Comparison of ENCODE assay signal across 8 cellular contexts in genomic region chr19:45506991-45507863, GRCh38. TPM values are rescaled to one million over a fixed set of nuclear protein-coding genes. Genes with fewer than 3 reads are reported as not detected.
DNase-seq lines count a peak whose midpoint lies in the region; ATAC-seq, FAIRE-seq and TF ChIP-seq lines count a peak whose summit lies in the region.

Gene VASP, plus strand, starts transcription at chr19:45507479. Its CDS starts 293 bp downstream, at chr19:45507772.

- H3K79me2 ChIP-seq in keratinocyte (ENCODE audit: control insufficient read depth, insufficient read depth, low read length), result peaks cover 49% of the 10 kb centered on the region

- no peaks in the 10 kb centered on the region for H3K27me3 Mint-ChIP-seq in activated B cell treated with CpG ODN at 0.5 μM for 24 hours

- peaks cover 3 to 14% of the 10 kb centered on the region in 2 experiments for H3K36me3 ChIP-seq in keratinocyte (ENCODE audit: control insufficient read depth in 2 of 2, extremely low read depth in 1 of 2, insufficient read depth in 2 of 2, low read length in 2 of 2)

- POLR2A ChIA-PET in activated B cell treated with CpG ODN at 0.5 μM for 24 hours (lab: Charles Lee), result interaction anchor here (0.6 to 2.2 kb wide), 6 partner anchors 11 to 1116 kb away, joined by 3 to 10 read pairs (median 5); partner anchors contain the start of gene RTN2

- dilution Hi-C loops in keratinocyte (cut with MboI; ENCODE audit: extremely low pct_ligation_motif_present, low sequenced_read_pairs), result no loop called here

- H3K4me3 Mint-ChIP-seq in activated B cell treated with CpG ODN at 0.5 μM for 24 hours, result peak within 1 kb of the TSS; percentile 96

- H3K4me3 ChIP-seq in keratinocyte (ENCODE audit: control insufficient read depth in 2 of 3, extremely low read depth in 1 of 3, insufficient read depth in 2 of 3, low read depth in 1 of 3, low read length in 3 of 3), result peak within 1 kb of the TSS; percentile 58 to 99 (median 86)

- peaks cover 54% of the 10 kb centered on the region for H3K4me1 Mint-ChIP-seq in activated B cell treated with CpG ODN at 0.5 μM for 24 hours

- peaks cover 3% of the 10 kb centered on the region for H3K9me1 ChIP-seq in keratinocyte (ENCODE audit: control insufficient read depth, extremely low read depth, insufficient read depth, low read length)

- H3K4me1 ChIP-seq in keratinocyte (ENCODE audit: control insufficient read depth, extremely low read depth, insufficient read depth, low read length), result peaks cover 33% of the 10 kb centered on the region

- peak within 1 kb of the TSS; percentile 97 for H3K27ac Mint-ChIP-seq in activated B cell treated with CpG ODN at 0.5 μM for 24 hours

- peak; percentile 27 for FAIRE-seq in A204.1 (lab: Jason Lieb, UNC)
- FAIRE-seq in keratinocyte (lab: Jason Lieb, UNC), result peak; percentile 76

- H3K9me3 ChIP-seq in keratinocyte (ENCODE audit: control insufficient read depth, low read depth, low read length), result no peaks in the 10 kb centered on the region

- ATAC-seq in GM18519 (IDR thresholded peaks at IDR 0.05; ENCODE audit: low FRiP score, unreplicated experiment), result peak; percentile 31
- ATAC-seq in HG03060 (IDR thresholded peaks at IDR 0.05; ENCODE audit: low read depth, unreplicated experiment), result peak; percentile 39
- peak; percentile 49 for ATAC-seq in activated B cell treated with CpG ODN at 0.5 μM for 24 hours (ENCODE audit: low read depth)

- TF ChIP-seq CTCF in activated B cell treated with CpG ODN at 0.5 μM for 24 hours (IDR thresholded peaks at IDR 0.05) (no peak), keratinocyte (optimal IDR thresholded peaks at IDR 0.05 in 1 of 3, IDR thresholded peaks at IDR 0.05 in 1 of 3, conservative IDR thresholded peaks at IDR 0.05 in 1 of 3; ENCODE audit: extremely low read depth in 1 of 3, insufficient read depth in 2 of 3, low read length in 3 of 3) (no peak)

- DNase-seq in NCI-H226 (peak; percentile 92), activated B cell treated with CpG ODN at 0.5 μM for 24 hours (peak; percentile 89), caudate nucleus (lab: John Stamatoyannopoulos, UW) (peak in 58 of 61 donors; percentile 16 to 91 (median 71)), keratinocyte (ENCODE audit: low read depth, low spot score) (no peak)
- peak; percentile 87 to 89 (median 88) for DNase-seq in stimulated activated CD4-positive, alpha-beta T cell treated with anti-CD3 and anti-CD28 coated beads, Interleukin-12 subunit alpha, Interleukin-12 subunit beta, amount 100 ng/mL, for 48 hours (ENCODE audit: low read depth in 2 of 3, low spot score in 1 of 3)

- no peaks in the 10 kb centered on the region for H3K27me3 ChIP-seq in keratinocyte (ENCODE audit: control insufficient read depth, extremely low read depth, insufficient read depth, low read length)

- peak within 1 kb of the TSS; percentile 100 for H3K4me2 ChIP-seq in keratinocyte (ENCODE audit: control insufficient read depth, extremely low read depth, insufficient read depth, low read depth, low read length)

- intact Hi-C loops in activated B cell treated with CpG ODN at 0.5 μM for 24 hours (cut with micrococcal nuclease), result loop anchor here (1.0 to 5.0 kb wide), 10 partner anchors 8 to 186 kb away; partner anchors contain the start of genes OPA3, POLR1G, QPCTL and RTN2

- H3K9me3 Mint-ChIP-seq in activated B cell treated with CpG ODN at 0.5 μM for 24 hours, result no peaks in the 10 kb centered on the region

- H4K20me1 ChIP-seq in keratinocyte (ENCODE audit: control insufficient read depth, extremely low read depth, insufficient read depth, low read length), result peaks cover 18% of the 10 kb centered on the region

- H3K27ac ChIP-seq in caudate nucleus (ENCODE audit: low read depth, low read length), result peak within 1 kb of the TSS; percentile 82
- peak within 1 kb of the TSS; percentile 95 for H3K27ac ChIP-seq in keratinocyte (ENCODE audit: control insufficient read depth, insufficient read depth, low read length)

- CTCF ChIA-PET in activated B cell treated with CpG ODN at 0.5 μM for 24 hours (lab: Charles Lee), result interaction anchor here (1.5 kb wide), 1 partner anchor 67 kb away, joined by 6 read pairs; no protein-coding TSS in a partner anchor

- peak within 1 kb of the TSS; percentile 94 for H3K9ac ChIP-seq in keratinocyte (ENCODE audit: control insufficient read depth, extremely low read depth, insufficient read depth, low read length)

- H2AFZ ChIP-seq in keratinocyte (ENCODE audit: control insufficient read depth, low read length), result peak within 1 kb of the TSS; percentile 94

- peaks cover 26% of the 10 kb centered on the region for H3K36me3 Mint-ChIP-seq in activated B cell treated with CpG ODN at 0.5 μM for 24 hours (ENCODE audit: low read depth)

RNA-seq across cellular contexts. Expression of gene VASP, which starts in this region (rescaled TPM):
- total RNA-seq in activated B cell treated with CpG ODN at 0.5 μM for 24 hours, result 294 and 300 TPM in 2 replicates
- polyA plus RNA-seq in keratinocyte, result 99.0 to 117 TPM (median 110 TPM) in 3 replicates
- polyA plus RNA-seq in keratinocyte (2011; ENCODE audit: low read depth), result 76.9 TPM
- 78.8 and 128 TPM in 2 replicates for polyA plus RNA-seq in keratinocyte (2011; cell fraction: cytosol; rRNA removed)
- polyA plus RNA-seq in keratinocyte (2011; cell fraction: nucleus; rRNA removed), result 94.7 and 121 TPM in 2 replicates
- polyA plus RNA-seq in keratinocyte (2012; ENCODE audit: low replicate concordance), result 53.7 and 126 TPM in 2 replicates
- 88.7 to 145 TPM (median 99.3 TPM) in 3 replicates for polyA minus RNA-seq in keratinocyte
- 240 TPM for polyA minus RNA-seq in keratinocyte (2011; cell fraction: cytosol; rRNA and poly(A)+ RNA removed)
- 117 and 165 TPM in 2 replicates for polyA minus RNA-seq in keratinocyte (2011; cell fraction: nucleus; rRNA and poly(A)+ RNA removed)
